In genomic region chr2:65129276-65129612, GRCh38 we compare ENCODE assay signal across 9 cellular contexts. TPM values are rescaled to one million over a fixed set of nuclear protein-coding genes. Genes with fewer than 3 reads are reported as not detected.
A peak's percentile ranks its signal among the peaks of the same experiment; 100 is the strongest.
DNase-seq lines count a peak whose midpoint lies in the region; ATAC-seq, FAIRE-seq and TF ChIP-seq lines count a peak whose summit lies in the region.
"Had no signal": no experiment of that assay in that cellular context is flagged by ENCODE, and none has a peak within 500 bp of the region (broad histone marks: within the 10 kb centered on the region; RNA-seq: fewer than 3 reads in every experiment).

No MANE protein-coding gene starts in this region.

- H2AFZ ChIP-seq in hepatocyte = no peak overlapping the region

- no peak for FAIRE-seq in GM19239 (lab: Jason Lieb, UNC)
- FAIRE-seq: endometrium had no signal

- 0% methylated on average over 6 of the region's 9 CpGs for WGBS in hepatocyte (ENCODE audit: low lambda C conversion rate, missing lambda C conversion rate)

- no peak for ATAC-seq in Right ventricle myocardium superior (ENCODE audit: poor library complexity)
- peak in 1 of 2 donors; percentile 0 for ATAC-seq in activated T-cell treated with anti-CD3 and anti-CD28 coated beads, Interleukin-2, amount 50 U/mL, for 72 hours (replicated peaks in 1 of 2)
- ATAC-seq in HG03139 (IDR thresholded peaks at IDR 0.05; ENCODE audit: unreplicated experiment) = no peak

- H3K27ac ChIP-seq in cardiac muscle cell (peak overlapping the region; percentile 98), hepatocyte (peak overlapping the region; percentile 99)

- H3K27me3 Mint-ChIP-seq in activated T-cell treated with anti-CD3 and anti-CD28 coated beads, Interleukin-2, amount 50 U/mL, for 72 hours (ENCODE audit: low read depth) = no peaks in the 10 kb centered on the region

- H3K4me3 ChIP-seq in cardiac muscle cell = peak overlapping the region; percentile 75
- H3K4me3 ChIP-seq in hepatocyte = peak overlapping the region; percentile 90

- intact Hi-C loops in Right ventricle myocardium superior (cut with DNase I) = no loop called here

- peak overlapping the region; percentile 93 to 96 for H3K4me3 Mint-ChIP-seq in activated T-cell treated with anti-CD3 and anti-CD28 coated beads, Interleukin-2, amount 50 U/mL, for 72 hours

- no peaks in the 10 kb centered on the region for H3K36me3 ChIP-seq in cardiac muscle cell
- no peaks in the 10 kb centered on the region for H3K36me3 ChIP-seq in hepatocyte (replicated peaks; ENCODE audit: insufficient read depth, low read depth)

- peak overlapping the region; percentile 88 for H3K4me2 ChIP-seq in hepatocyte

- peaks cover 56% of the 10 kb centered on the region for H3K79me2 ChIP-seq in hepatocyte

- no peaks in the 10 kb centered on the region for H3K9me3 ChIP-seq in cardiac muscle cell (ENCODE audit: low read depth)
- H3K9me3 ChIP-seq in hepatocyte (ENCODE audit: low read depth) = no peaks in the 10 kb centered on the region

- TF ChIP-seq CTCF in cardiac muscle cell (IDR thresholded peaks at IDR 0.05; ENCODE audit: low read depth, low read length) = no peak
- TF ChIP-seq CTCF in hepatocyte (IDR thresholded peaks at IDR 0.05; ENCODE audit: poor library complexity) = no peak

- H3K9me2 ChIP-seq in hepatocyte (replicated peaks; ENCODE audit: insufficient read depth) = no peaks in the 10 kb centered on the region

- no peaks in the 10 kb centered on the region for H3K9me3 Mint-ChIP-seq in activated T-cell treated with anti-CD3 and anti-CD28 coated beads, Interleukin-2, amount 50 U/mL, for 72 hours

- H3K4me1 Mint-ChIP-seq in activated T-cell treated with anti-CD3 and anti-CD28 coated beads, Interleukin-2, amount 50 U/mL, for 72 hours (ENCODE audit: low read depth) = peaks cover 54% of the 10 kb centered on the region

- H3K27ac Mint-ChIP-seq in activated T-cell treated with anti-CD3 and anti-CD28 coated beads, Interleukin-2, amount 50 U/mL, for 72 hours = peak overlapping the region; percentile 98

- H4K20me1 ChIP-seq in hepatocyte (ENCODE audit: insufficient read depth, poor library complexity, severe bottlenecking) = peaks cover 50% of the 10 kb centered on the region

- DNase-seq in cardiac muscle cell (ENCODE audit: low read depth in 1 of 2, low spot score in 1 of 2) = no peak
- DNase-seq in Right ventricle myocardium superior = no peak
- no peak for DNase-seq in activated T-cell treated with anti-CD3 and anti-CD28 coated beads, Interleukin-2, amount 50 U/mL, for 72 hours
- DNase-seq in hepatocyte (ENCODE audit: low spot score) = no peak
- peak; percentile 17 to 25 for DNase-seq in stimulated activated CD4-positive, alpha-beta T cell treated with anti-CD3 and anti-CD28 coated beads, Interleukin-2, amount 100 ng/mL, for 48 hours
- no peak for DNase-seq in COR-L47 (lab: John Stamatoyannopoulos, UW)
- no peak for DNase-seq in GM19239 (ENCODE audit: insufficient read length, low spot score)

- peaks cover 16% of the 10 kb centered on the region for H3K4me1 ChIP-seq in cardiac muscle cell (ENCODE audit: low read depth)
- H3K4me1 ChIP-seq in hepatocyte (ENCODE audit: insufficient read depth) = peaks cover 29% of the 10 kb centered on the region

- H3K27me3 ChIP-seq in cardiac muscle cell (no peaks in the 10 kb centered on the region), hepatocyte (no peaks in the 10 kb centered on the region)

- peaks cover 8 to 10% of the 10 kb centered on the region in 2 donors for H3K36me3 Mint-ChIP-seq in activated T-cell treated with anti-CD3 and anti-CD28 coated beads, Interleukin-2, amount 50 U/mL, for 72 hours (ENCODE audit: insufficient read depth in 2 of 2)

RNA-seq across cellular contexts. Expression of gene RAB1A, which starts 0.7 kb away (rescaled TPM):
- total RNA-seq in cardiac muscle cell (47.1 and 59.1 TPM in 2 replicates), Right ventricle myocardium superior (115 TPM), hepatocyte (178 and 200 TPM in 2 replicates)
- polyA plus RNA-seq in cardiac muscle cell (216 and 233 TPM in 2 replicates), hepatocyte (335 and 347 TPM in 2 replicates)
- 10 to 100 TPM; 85.3 to 90.8 TPM for total RNA-seq in activated T-cell treated with anti-CD3 and anti-CD28 coated beads, Interleukin-2, amount 50 U/mL, for 72 hours

Comparison
In these comparisons a context has a peak if more than half of its experiments do, and no peak if none do; other contexts are left out.
1. DNase-seq: peak in stimulated activated CD4-positive, alpha-beta T cell treated with anti-CD3 and anti-CD28 coated beads, Interleukin-2, amount 100 ng/mL, for 48 hours (2 of 2); none in cardiac muscle cell (0 of 2), Right ventricle myocardium superior (single experiment), activated T-cell treated with anti-CD3 and anti-CD28 coated beads, Interleukin-2, amount 50 U/mL, for 72 hours (0 of 2), hepatocyte (single experiment), COR-L47 (single experiment) and GM19239 (single experiment).